Comparison of ENCODE assay signal across 1 cellular context in genomic region chr5:129804705-129805104, GRCh38.
TF ChIP-seq lines count a peak whose summit lies in the region.

No MANE protein-coding gene starts in this region.

TF ChIP-seq in GM23338, 12 proteins besides CTCF, POLR2A, EP300 and RAD21 (continued from another document):
- TF ChIP-seq ETS1 (IDR thresholded peaks at IDR 0.05) (no peak), JUNB (IDR thresholded peaks at IDR 0.05; ENCODE audit: unreplicated experiment) (no peak), REST (IDR thresholded peaks at IDR 0.05; ENCODE audit: unreplicated experiment) (no peak), ZNF331 (CRISPR knock-in tag; IDR thresholded peaks at IDR 0.05; ENCODE audit: low read depth) (no peak), EZH2phosphoT487 (IDR thresholded peaks at IDR 0.05; ENCODE audit: unreplicated experiment) (no peak), ZNF114 (CRISPR knock-in tag; IDR thresholded peaks at IDR 0.05) (no peak)
